ENCODE assay signal across 8 cellular contexts in genomic region chr1:224435318-224435763, GRCh38. TPM values are rescaled to one million over a fixed set of nuclear protein-coding genes. Genes with fewer than 3 reads are reported as not detected.
A peak's percentile ranks its signal among the peaks of the same experiment; 100 is the strongest.
DNase-seq lines count a peak whose midpoint lies in the region; ATAC-seq and TF ChIP-seq lines count a peak whose summit lies in the region.

No MANE protein-coding gene starts in this region.

- H3K4me3 ChIP-seq in foreskin fibroblast (ENCODE audit: low read depth in 1 of 2, low read length in 2 of 2) = peak overlapping the region; percentile 79 to 82

- no peak for TF ChIP-seq CTCF in foreskin fibroblast (IDR thresholded peaks at IDR 0.05; ENCODE audit: low read depth, low read length)

- POLR2A ChIA-PET in activated CD4-positive, alpha-beta memory T cell treated with anti-CD3 and anti-CD28 coated beads, Interleukin-2, amount 10 ng/mL, durations not matched to agents 7 days and 5 days (lab: Charles Lee) = interaction anchor here (0.5 to 2.1 kb wide), 12 partner anchors 8 to 1342 kb away, joined by 3 to 18 read pairs (median 4); partner anchors contain the start of genes CNIH4, NVL and SRP9

- peak overlapping the region; percentile 95 for H3K27ac Mint-ChIP-seq in activated CD4-positive, alpha-beta memory T cell treated with anti-CD3 and anti-CD28 coated beads, Interleukin-2, amount 10 ng/mL, durations not matched to agents 7 days and 5 days

- peak; percentile 9 for ATAC-seq in GM21367 (IDR thresholded peaks at IDR 0.05; ENCODE audit: unreplicated experiment)

- peaks cover 53% of the 10 kb centered on the region for H3K4me1 Mint-ChIP-seq in activated CD4-positive, alpha-beta memory T cell treated with anti-CD3 and anti-CD28 coated beads, Interleukin-2, amount 10 ng/mL, durations not matched to agents 7 days and 5 days

- H3K36me3 Mint-ChIP-seq in activated CD4-positive, alpha-beta memory T cell treated with anti-CD3 and anti-CD28 coated beads, Interleukin-2, amount 10 ng/mL, durations not matched to agents 7 days and 5 days (ENCODE audit: low read depth) = peaks cover 32% of the 10 kb centered on the region

- CTCF ChIA-PET in activated CD4-positive, alpha-beta memory T cell treated with anti-CD3 and anti-CD28 coated beads, Interleukin-2, amount 10 ng/mL, durations not matched to agents 7 days and 5 days (lab: Charles Lee) = interaction anchor here (1.2 to 1.6 kb wide), 2 partner anchors 17 to 22 kb away, joined by 3 to 5 read pairs; no protein-coding TSS in a partner anchor

- DNase-seq in DMS 273 (lab: John Stamatoyannopoulos, UW; ENCODE audit: unreplicated experiment) (peak; percentile 72), HUDEP-2 (lab: John Stamatoyannopoulos, UW; ENCODE audit: unreplicated experiment in 76 of 76) (peak in 42 of 76 experiments; percentile 13 to 75 (median 40)), foreskin fibroblast (peak; percentile 88 to 93), non-pigmented ciliary epithelial cell (ENCODE audit: low read depth) (peak; percentile 40), OCI-M2 (lab: John Stamatoyannopoulos, UW; ENCODE audit: unreplicated experiment) (no peak)
- no peak for DNase-seq in activated CD4-positive, alpha-beta memory T cell treated with anti-CD3 and anti-CD28 coated beads, Interleukin-2, amount 10 ng/mL, durations not matched to agents 7 days and 5 days
- DNase-seq in activated CD4-positive, CD25-positive, alpha-beta regulatory T cell treated with anti-CD3 and anti-CD28 coated beads, Interleukin-2, amount 50 U/mL, for 72 hours = no peak

- H3K4me3 Mint-ChIP-seq in activated CD4-positive, alpha-beta memory T cell treated with anti-CD3 and anti-CD28 coated beads, Interleukin-2, amount 10 ng/mL, durations not matched to agents 7 days and 5 days = peak overlapping the region; percentile 93

- H3K9me3 Mint-ChIP-seq in activated CD4-positive, alpha-beta memory T cell treated with anti-CD3 and anti-CD28 coated beads, Interleukin-2, amount 10 ng/mL, durations not matched to agents 7 days and 5 days = no peaks in the 10 kb centered on the region

- H3K27me3 Mint-ChIP-seq in activated CD4-positive, alpha-beta memory T cell treated with anti-CD3 and anti-CD28 coated beads, Interleukin-2, amount 10 ng/mL, durations not matched to agents 7 days and 5 days = no peaks in the 10 kb centered on the region

RNA-seq across cellular contexts. Expression of gene WDR26, which starts 0.7 kb away (rescaled TPM):
- 100 to 1,000 TPM; 114 to 118 TPM for total RNA-seq in activated CD4-positive, alpha-beta memory T cell treated with anti-CD3 and anti-CD28 coated beads, Interleukin-2, amount 10 ng/mL, durations not matched to agents 7 days and 5 days

Comparison
In these comparisons a context has a peak if more than half of its experiments do, and no peak if none do; other contexts are left out.
1. DNase-seq: peak in DMS 273 (single experiment), HUDEP-2 (42 of 76), foreskin fibroblast (2 of 2) and non-pigmented ciliary epithelial cell (single experiment); none in activated CD4-positive, alpha-beta memory T cell treated with anti-CD3 and anti-CD28 coated beads, Interleukin-2, amount 10 ng/mL, durations not matched to agents 7 days and 5 days (single experiment), OCI-M2 (single experiment) and activated CD4-positive, CD25-positive, alpha-beta regulatory T cell treated with anti-CD3 and anti-CD28 coated beads, Interleukin-2, amount 50 U/mL, for 72 hours (single experiment).